Comparison of ENCODE assay signal across 8 cellular contexts in genomic region chr17:64145751-64146417, GRCh38. TPM values are rescaled to one million over a fixed set of nuclear protein-coding genes. Genes with fewer than 3 reads are reported as not detected.
DNase-seq lines count a peak whose midpoint lies in the region; TF ChIP-seq lines count a peak whose summit lies in the region.

No MANE protein-coding gene starts in this region.

- no peaks in the 10 kb centered on the region for H3K4me1 ChIP-seq in SJCRH30

- H3K9me3 ChIP-seq in SJCRH30 (replicated peaks): no peaks in the 10 kb centered on the region

- no peaks in the 10 kb centered on the region for H3K27me3 ChIP-seq in SJCRH30

- H3K4me3 ChIP-seq in HFF-Myc (replicated peaks; ENCODE audit: low read depth, low read length) (peak overlapping the region; percentile 83), SJCRH30 (peak overlapping the region; percentile 82)

- TF ChIP-seq CTCF in HFF-Myc (IDR thresholded peaks at IDR 0.05; ENCODE audit: low read depth, low read length, missing control alignments): no peak

- peaks cover 26% of the 10 kb centered on the region for H3K36me3 ChIP-seq in SJCRH30

- DNase-seq in GM04504 (ENCODE audit: low read depth): peak; percentile 99
- peak; percentile 100 for DNase-seq in HFF-Myc (ENCODE audit: extremely low read depth, low read depth)
- DNase-seq in MV-4-11 (lab: John Stamatoyannopoulos, UW): peak; percentile 99
- peak; percentile 98 for DNase-seq in SJCRH30
- peak; percentile 94 for DNase-seq in activated naive CD4-positive, alpha-beta T cell treated with Interleukin-2 at 50 U/mL for 16 hours
- peak; percentile 99 for DNase-seq in globus pallidus (ENCODE audit: low spot score)
- peak; percentile 100 for DNase-seq in non-pigmented ciliary epithelial cell (ENCODE audit: low read depth)
- peak; percentile 100 for DNase-seq in superior temporal gyrus (ENCODE audit: extremely low spot score)

- peak overlapping the region; percentile 88 for H3K27ac ChIP-seq in SJCRH30

RNA-seq across cellular contexts. Expression of gene ERN1, which starts 15.9 kb away (rescaled TPM):
- total RNA-seq in SJCRH30 (2014; rRNA removed; shearing (Covaris generic)): 2.2 and 3.8 TPM in 2 replicates

Comparison
In these comparisons a context has a peak if more than half of its experiments do, and no peak if none do; other contexts are left out.
1. Peak in every context shown above with its lines: DNase-seq, H3K4me3 ChIP-seq and H3K27ac ChIP-seq.